Comparison of ENCODE assay signal across 18 cellular contexts in genomic region chr7:157809154-157809862, GRCh38.
DNase-seq lines count a peak whose midpoint lies in the region; ATAC-seq, FAIRE-seq and TF ChIP-seq lines count a peak whose summit lies in the region.
"Had no signal": no experiment of that assay in that cellular context is flagged by ENCODE, and none has a peak within 500 bp of the region (broad histone marks: within the 10 kb centered on the region; RNA-seq: fewer than 3 reads in every experiment).

No MANE protein-coding gene starts in this region.

- H3K4me1 ChIP-seq in right atrium auricular region (no peaks in the 10 kb centered on the region), kidney (ENCODE audit: control insufficient read depth in 1 of 2, insufficient read depth in 1 of 2, low read depth in 1 of 2, low read length in 2 of 2) (no peaks in the 10 kb centered on the region), neuronal stem cell (ENCODE audit: control insufficient read depth in 2 of 2, insufficient read depth in 1 of 2, low read depth in 1 of 2, low read length in 2 of 2) (peaks cover 17 to 33% of the 10 kb centered on the region in 2 donors)
- H3K4me1 ChIP-seq: HAP-1 had no signal

- peak; percentile 65 for DNase-seq in Right ventricle myocardium inferior (ENCODE audit: missing footprints)
- DNase-seq in right atrium auricular region (ENCODE audit: low spot score), result no peak
- DNase-seq in kidney, result peak; percentile 70
- no peak for DNase-seq in neuronal stem cell (ENCODE audit: low spot score)
- DNase-seq in putamen (ENCODE audit: low spot score), result no peak
- DNase-seq in effector memory CD8-positive, alpha-beta T cell, result no peak
- DNase-seq: C1 segment of cervical spinal cord; Calu3; CD4-positive, alpha-beta memory T cell; COR-L47; DMS153; DND-41; GOT3; HFFc6 had no signal

- peaks cover 7 to 33% of the 10 kb centered on the region in 2 donors for H3K27me3 Mint-ChIP-seq in effector memory CD8-positive, alpha-beta T cell

- H2BK12ac ChIP-seq in neuronal stem cell (ENCODE audit: low read length), result no peak overlapping the region

- H3K4me1 Mint-ChIP-seq in effector memory CD8-positive, alpha-beta T cell (ENCODE audit: low read depth in 2 of 2), result no peaks in the 10 kb centered on the region
- H3K4me1 Mint-ChIP-seq: CD4-positive, alpha-beta memory T cell had no signal

- H3K4ac ChIP-seq in neuronal stem cell (ENCODE audit: low read length), result no peak overlapping the region

- no peaks in the 10 kb centered on the region for H3K36me3 Mint-ChIP-seq in effector memory CD8-positive, alpha-beta T cell (ENCODE audit: insufficient read depth)
- H3K36me3 Mint-ChIP-seq: CD4-positive, alpha-beta memory T cell had no signal

- intact Hi-C loops in Right ventricle myocardium inferior (cut with DNase I), result no loop called here
- intact Hi-C loops in kidney (cut with DNase I), result no loop called here

- no peak overlapping the region for H3K27ac ChIP-seq in right atrium auricular region
- no peak overlapping the region for H3K27ac ChIP-seq in kidney (ENCODE audit: low read depth in 2 of 2, low read length in 2 of 2)
- no peak overlapping the region for H3K27ac ChIP-seq in neuronal stem cell (replicated peaks; ENCODE audit: low read length)

- H2BK120ac ChIP-seq in neuronal stem cell (ENCODE audit: low read depth, low read length), result no peak overlapping the region

- H2BK5ac ChIP-seq in neuronal stem cell (ENCODE audit: low read length), result no peak overlapping the region

- peak overlapping the region; percentile 30 for H2BK15ac ChIP-seq in neuronal stem cell (ENCODE audit: low read length)

- H3K9ac ChIP-seq in kidney (ENCODE audit: low read length in 2 of 2), result no peak overlapping the region
- H3K9ac ChIP-seq in neuronal stem cell (ENCODE audit: low read depth, low read length, poor library complexity), result no peak overlapping the region

- peak overlapping the region; percentile 67 for H4K91ac ChIP-seq in neuronal stem cell (ENCODE audit: low read depth, low read length, poor library complexity)

- H2AK5ac ChIP-seq in neuronal stem cell (ENCODE audit: low read depth, low read length), result peak overlapping the region; percentile 92

- no peaks in the 10 kb centered on the region for H3K9me3 Mint-ChIP-seq in effector memory CD8-positive, alpha-beta T cell
- H3K9me3 Mint-ChIP-seq: CD4-positive, alpha-beta memory T cell had no signal

- no peak overlapping the region for H3K4me3 Mint-ChIP-seq in effector memory CD8-positive, alpha-beta T cell
- H3K4me3 Mint-ChIP-seq: CD4-positive, alpha-beta memory T cell; HFFc6 had no signal

- WGBS in neuronal stem cell (ENCODE audit: extremely low coverage in 2 of 2, insufficient read length in 2 of 2, insufficient replicate concordance in 1 of 2), 2 donors, result no CpG with 5 or more reads among the region's 35 CpGs

- H2AFZ ChIP-seq in neuronal stem cell (ENCODE audit: low read length), result no peak overlapping the region

- H3K4me3 ChIP-seq in right atrium auricular region (no peak overlapping the region), kidney (ENCODE audit: low read length in 2 of 2) (no peak overlapping the region), neuronal stem cell (ENCODE audit: low read length in 2 of 2) (no peak overlapping the region)
- H3K4me3 ChIP-seq: HAP-1 had no signal

- no peak overlapping the region for H3K27ac Mint-ChIP-seq in effector memory CD8-positive, alpha-beta T cell
- H3K27ac Mint-ChIP-seq: CD4-positive, alpha-beta memory T cell; HFFc6 had no signal

- peak overlapping the region; percentile 39 for H3K18ac ChIP-seq in neuronal stem cell (ENCODE audit: low read length)

- no peak overlapping the region for H3K4me2 ChIP-seq in neuronal stem cell (ENCODE audit: insufficient read depth, low read length, poor library complexity, severe bottlenecking)

- no peak overlapping the region for H3K23ac ChIP-seq in neuronal stem cell (ENCODE audit: low read depth, low read length, poor library complexity)

- no peaks in the 10 kb centered on the region for H3K79me1 ChIP-seq in neuronal stem cell (ENCODE audit: low read depth, low read length)

- TF ChIP-seq CTCF in right atrium auricular region (IDR thresholded peaks at IDR 0.05), result no peak
- no peak for TF ChIP-seq CTCF in kidney (IDR thresholded peaks at IDR 0.05; ENCODE audit: borderline replicate concordance, extremely low read depth, insufficient read depth)

- H3K9me3 ChIP-seq in right atrium auricular region (peaks cover 0 to 12% of the 10 kb centered on the region in 2 donors), kidney (ENCODE audit: control insufficient read depth in 1 of 2, low read length in 2 of 2) (peaks cover 0 to 3% of the 10 kb centered on the region in 2 donors), neuronal stem cell (replicated peaks in 1 of 2; ENCODE audit: control insufficient read depth in 2 of 2, insufficient read depth in 1 of 2, low read depth in 1 of 2, low read length in 2 of 2) (peaks cover 18 to 32% of the 10 kb centered on the region in 2 donors)
- H3K9me3 ChIP-seq: HAP-1 had no signal

- no peak overlapping the region for H4K8ac ChIP-seq in neuronal stem cell (ENCODE audit: low read depth, low read length)

- H3K36me3 ChIP-seq in right atrium auricular region, result no peaks in the 10 kb centered on the region
- no peaks in the 10 kb centered on the region for H3K36me3 ChIP-seq in kidney (ENCODE audit: control insufficient read depth in 1 of 2, insufficient read depth in 2 of 2, low read length in 2 of 2)
- no peaks in the 10 kb centered on the region for H3K36me3 ChIP-seq in neuronal stem cell (replicated peaks in 1 of 2; ENCODE audit: control insufficient read depth in 2 of 2, insufficient read depth in 2 of 2, low read length in 2 of 2)
- H3K36me3 ChIP-seq: HAP-1 had no signal

- ATAC-seq in Right ventricle myocardium inferior, result no peak
- ATAC-seq in effector memory CD8-positive, alpha-beta T cell (replicated peaks), result no peak

- no peak for FAIRE-seq in kidney (lab: Jason Lieb, UNC)
- FAIRE-seq: G401.6, GM12892, H54 had no signal

- H3K14ac ChIP-seq in neuronal stem cell (ENCODE audit: low read length), result no peak overlapping the region

- no peaks in the 10 kb centered on the region for H3K27me3 ChIP-seq in right atrium auricular region
- H3K27me3 ChIP-seq in neuronal stem cell (ENCODE audit: control insufficient read depth in 3 of 3, insufficient read depth in 3 of 3, low read depth in 1 of 3, low read length in 3 of 3), result no peaks in the 10 kb centered on the region

Comparison
In these comparisons a context has a peak if more than half of its experiments do, and no peak if none do; other contexts are left out.
1. DNase-seq: peak in Right ventricle myocardium inferior (single experiment) and kidney (single experiment); none in right atrium auricular region (single experiment), neuronal stem cell (single experiment), putamen (single experiment) and effector memory CD8-positive, alpha-beta T cell (0 of 3).